In the genomic region with DNA sequence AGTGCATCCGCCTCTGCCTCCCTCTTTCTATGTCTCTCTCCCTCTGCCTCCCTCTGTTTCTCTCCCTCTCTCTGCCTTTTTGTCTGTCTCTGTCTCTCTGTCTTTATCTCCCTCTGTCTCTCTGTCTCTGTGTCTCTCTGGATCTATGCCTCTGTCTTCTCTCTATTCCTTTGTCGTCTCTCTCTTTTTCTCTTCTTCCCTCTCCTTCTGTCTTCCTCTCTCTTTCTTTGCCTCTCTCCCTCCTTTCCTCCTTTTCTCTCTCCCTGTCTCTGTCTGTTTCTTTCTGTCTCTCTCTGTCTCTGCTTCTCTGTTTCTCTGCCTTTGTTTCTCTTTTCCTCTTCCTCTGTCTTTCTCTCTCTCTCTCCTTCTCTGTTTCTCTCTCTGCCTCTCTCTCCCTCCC, we compare ENCODE assay signal across 7 cellular contexts.
"Had no signal": no experiment of that assay in that cellular context is flagged by ENCODE, and none has a peak within 500 bp of the region (broad histone marks: within the 10 kb centered on the region; RNA-seq: fewer than 3 reads in every experiment).

No MANE protein-coding gene starts in this region.

- H3K36me3 Mint-ChIP-seq: IgD-negative memory B cell had no signal

- H3K27ac ChIP-seq: GM23248 had no signal

- DNase-seq: GM23248, GOT3, H7, KBM-7 had no signal

- H3K27ac Mint-ChIP-seq: IgD-negative memory B cell had no signal

- H3K9ac ChIP-seq: GM23248 had no signal

- H3K36me3 ChIP-seq: HAP-1 had no signal

- H3K9me3 ChIP-seq: HAP-1 had no signal

- H3K4me3 ChIP-seq: GM23248, HAP-1 had no signal

- ATAC-seq: HCT116 had no signal
